21 cellular contexts compared by ENCODE assay signal in the genomic region with DNA sequence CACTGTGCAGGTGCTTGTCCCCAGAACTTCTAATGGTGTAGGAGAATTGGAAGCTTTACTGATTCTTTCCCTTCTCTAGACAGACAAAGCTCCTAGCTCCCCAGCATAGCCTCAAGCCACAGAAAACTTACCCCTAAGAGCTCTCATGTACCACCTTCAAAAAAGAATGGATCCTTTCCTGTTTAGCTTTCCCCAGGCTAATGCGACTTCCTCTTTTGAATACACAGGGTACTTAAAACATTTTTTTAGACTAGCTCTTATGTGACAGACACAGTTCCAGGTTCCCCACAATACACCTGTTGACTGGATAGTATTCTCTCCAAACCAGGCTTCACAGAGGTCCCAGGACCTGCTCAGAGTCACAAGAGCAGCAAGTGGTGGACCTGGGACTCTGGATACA. TPM values are rescaled to one million over a fixed set of nuclear protein-coding genes. Genes with fewer than 3 reads are reported as not detected.
"Had no signal": no experiment of that assay in that cellular context is flagged by ENCODE, and none has a peak within 500 bp of the region (broad histone marks: within the 10 kb centered on the region; RNA-seq: fewer than 3 reads in every experiment).

No MANE protein-coding gene starts in this region.

- DNase-seq: effector memory CD8-positive, alpha-beta T cell; gastrocnemius medialis; heart right ventricle; kidney; left cardiac atrium; left ventricle myocardium inferior; lower lobe of right lung; occipital lobe; pancreas; right cardiac atrium; small intestine; stimulated activated CD4-positive, alpha-beta T cell treated with anti-CD3 and anti-CD28 coated beads, Interleukin-12 subunit alpha, Interleukin-12 subunit beta, amount 100 ng/mL, for 4 hours; stimulated activated naive CD4-positive, alpha-beta T cell; stomach; substantia nigra; transverse colon had no signal

- FAIRE-seq: kidney, pancreas, small intestine had no signal

- ATAC-seq: effector memory CD8-positive, alpha-beta T cell; gastrocnemius medialis; heart right ventricle; left cardiac atrium; lower lobe of right lung; pancreas; right cardiac atrium had no signal

- H3K4me1 ChIP-seq: esophagus muscularis mucosa, gastrocnemius medialis, lower lobe of right lung, pancreas, stomach, transverse colon had no signal

- H3K27me3 ChIP-seq: esophagus muscularis mucosa, heart right ventricle, pancreas, stomach, transverse colon had no signal

- H3K36me3 ChIP-seq: esophagus muscularis mucosa, gastrocnemius medialis, heart right ventricle, left ventricle myocardium inferior, lower lobe of right lung, pancreas, stomach, thoracic aorta, transverse colon had no signal

- H3K4me3 ChIP-seq: esophagus muscularis mucosa, gastrocnemius medialis, heart right ventricle, left ventricle myocardium inferior, lower lobe of right lung, pancreas, stomach, thoracic aorta, transverse colon had no signal

- H3K9me3 ChIP-seq: gastrocnemius medialis, pancreas had no signal

- H3K27ac ChIP-seq: epithelial cell of prostate, esophagus muscularis mucosa, gastrocnemius medialis, heart right ventricle, left ventricle myocardium inferior, lower lobe of right lung, pancreas, stomach, thoracic aorta, transverse colon had no signal

RNA-seq across cellular contexts. Expression of gene CTAGE1, which starts 8.3 kb away (rescaled TPM):
- total RNA-seq: esophagus muscularis mucosa, gastrocnemius medialis, kidney, left cardiac atrium, left ventricle myocardium inferior, lower lobe of right lung, occipital lobe, pancreas, progenitor cell of endocrine pancreas, stomach, thoracic aorta, transverse colon, ureter had no signal
- polyA plus RNA-seq: heart right ventricle, pancreas, small intestine, stomach had no signal
